23 cellular contexts compared by ENCODE assay signal in genomic region chr20:47642118-47642517, GRCh38.
"Had no signal": no experiment of that assay in that cellular context is flagged by ENCODE, and none has a peak within 500 bp of the region (broad histone marks: within the 10 kb centered on the region; RNA-seq: fewer than 3 reads in every experiment).

No MANE protein-coding gene starts in this region.

- H3K4me1 ChIP-seq: adrenal gland had no signal

- H3K27me3 Mint-ChIP-seq: activated CD4-positive, alpha-beta memory T cell treated with anti-CD3 and anti-CD28 coated beads, Interleukin-2, amount 10 ng/mL, durations not matched to agents 7 days and 5 days; activated CD4-positive, alpha-beta T cell treated with anti-CD3 and anti-CD28 coated beads for 36 hours; activated naive CD8-positive, alpha-beta T cell treated with anti-CD3 and anti-CD28 coated beads for 36 hours; T-cell had no signal

- H3K4me1 Mint-ChIP-seq: activated CD4-positive, alpha-beta memory T cell treated with anti-CD3 and anti-CD28 coated beads, Interleukin-2, amount 10 ng/mL, durations not matched to agents 7 days and 5 days; activated CD4-positive, alpha-beta T cell treated with anti-CD3 and anti-CD28 coated beads for 36 hours had no signal

- DNase-seq: activated CD4-positive, alpha-beta memory T cell treated with anti-CD3 and anti-CD28 coated beads, Interleukin-2, amount 10 ng/mL, durations not matched to agents 7 days and 5 days; activated CD4-positive, alpha-beta T cell treated with anti-CD3 and anti-CD28 coated beads for 36 hours; activated CD4-positive, alpha-beta T cell treated with anti-CD3 and anti-CD28 coated beads, Interleukin-2, amount 50 U/mL, for 1 hour; activated effector memory CD4-positive, alpha-beta T cell treated with Interleukin-2 at 50 U/mL for 16 hours; activated naive CD4-positive, alpha-beta T cell; activated naive CD8-positive, alpha-beta T cell treated with anti-CD3 and anti-CD28 coated beads for 36 hours; activated T-cell treated with anti-CD3 and anti-CD28 coated beads for 4 hours; adrenal gland; anterior cingulate cortex; NCI-H1092 treated with DMSO at 0.1 percent for 48 hours; NCI-H1417 treated with DMSO at 0.1 percent for 48 hours; NCI-H1694 treated with DMSO at 0.1 percent for 48 hours; NCI-H510A; NCI-H526 treated with DMSO at 0.1 percent for 48 hours; NCI-H82; RPMI8226; T-cell; T-helper 2 cell; T1000 had no signal

- FAIRE-seq: TTC549 had no signal

- H3K27ac Mint-ChIP-seq: activated CD4-positive, alpha-beta memory T cell treated with anti-CD3 and anti-CD28 coated beads, Interleukin-2, amount 10 ng/mL, durations not matched to agents 7 days and 5 days; activated naive CD8-positive, alpha-beta T cell treated with anti-CD3 and anti-CD28 coated beads for 36 hours; T-cell had no signal

- H3K4me2 ChIP-seq: KMS-11 had no signal

- H3K9me3 ChIP-seq: adrenal gland had no signal

- H3K9me3 Mint-ChIP-seq: activated CD4-positive, alpha-beta memory T cell treated with anti-CD3 and anti-CD28 coated beads, Interleukin-2, amount 10 ng/mL, durations not matched to agents 7 days and 5 days; activated naive CD8-positive, alpha-beta T cell treated with anti-CD3 and anti-CD28 coated beads for 36 hours; T-cell had no signal

- ATAC-seq: activated CD4-positive, alpha-beta T cell treated with anti-CD3 and anti-CD28 coated beads for 36 hours; Right ventricle myocardium inferior; T-cell had no signal

- H3K4me3 ChIP-seq: adrenal gland, SK-N-MC had no signal

- H3K4me3 Mint-ChIP-seq: activated CD4-positive, alpha-beta memory T cell treated with anti-CD3 and anti-CD28 coated beads, Interleukin-2, amount 10 ng/mL, durations not matched to agents 7 days and 5 days; activated CD4-positive, alpha-beta T cell treated with anti-CD3 and anti-CD28 coated beads for 36 hours; activated naive CD8-positive, alpha-beta T cell treated with anti-CD3 and anti-CD28 coated beads for 36 hours; T-cell had no signal

- H3K27me3 ChIP-seq: adrenal gland had no signal

- H3K27ac ChIP-seq: adrenal gland, KMS-11, SK-N-MC had no signal
